Comparison of ENCODE assay signal across 9 cellular contexts in the genomic region with DNA sequence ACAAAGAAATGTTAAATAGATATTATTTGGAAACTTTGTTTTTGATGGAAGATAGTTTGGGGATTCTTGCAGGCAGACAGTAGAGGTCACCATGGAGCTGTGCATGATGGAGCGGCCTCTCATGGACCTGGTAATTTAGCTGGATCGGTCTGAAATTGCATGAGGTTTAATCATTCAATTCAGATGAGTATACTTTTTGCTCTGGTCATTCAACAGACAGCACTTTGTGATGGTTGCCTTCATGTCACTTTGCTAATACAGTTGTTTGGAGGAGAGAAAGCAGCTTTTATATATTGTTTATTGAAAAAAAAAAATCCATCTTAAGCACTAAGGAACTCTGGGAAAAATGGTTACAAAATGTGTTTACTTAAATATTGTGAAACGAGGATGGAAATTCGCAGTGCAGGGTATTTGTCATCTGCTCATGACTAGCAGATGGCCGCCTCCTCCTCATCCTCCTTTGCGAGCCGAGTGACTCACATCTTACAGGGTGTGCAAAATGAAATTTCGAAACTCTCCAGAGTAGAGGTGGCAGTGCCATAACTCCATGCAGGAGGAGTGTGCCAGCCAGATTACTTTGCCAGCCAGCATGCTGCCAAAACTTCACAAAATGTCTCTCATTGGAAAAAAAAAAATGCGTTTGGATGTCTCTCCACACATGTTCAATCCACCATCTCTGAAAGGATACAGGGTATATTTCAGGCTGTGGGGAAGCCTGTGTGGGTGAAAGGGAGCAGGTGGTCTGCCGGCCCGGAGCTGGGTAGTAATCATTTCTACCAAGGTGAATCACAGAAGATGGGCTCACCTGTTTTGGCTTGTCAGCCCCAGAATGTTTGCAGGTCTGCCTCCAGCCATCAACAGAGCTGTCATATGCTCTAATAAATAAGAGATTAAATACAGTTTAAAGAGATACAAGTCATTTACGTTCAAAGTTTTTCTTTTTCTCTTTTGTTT.
DNase-seq lines count a peak whose midpoint lies in the region; ATAC-seq and TF ChIP-seq lines count a peak whose summit lies in the region.
"Had no signal": no experiment of that assay in that cellular context is flagged by ENCODE, and none has a peak within 500 bp of the region (broad histone marks: within the 10 kb centered on the region; RNA-seq: fewer than 3 reads in every experiment).

No MANE protein-coding gene starts in this region.

- DNase-seq in DMS 273 (lab: John Stamatoyannopoulos, UW; ENCODE audit: unreplicated experiment) (peak; percentile 53), DMS 273 treated with DMSO at 0.1 percent for 48 hours (lab: John Stamatoyannopoulos, UW) (no peak), NCI-H1694 (lab: John Stamatoyannopoulos, UW) (peak; percentile 0), epidermal melanocyte (ENCODE audit: insufficient read length, low spot score) (peak; percentile 20), natural killer cell (no peak), tibial nerve (ENCODE audit: low spot score in 2 of 2) (peak; percentile 21 to 45), NCI-H1930 (lab: John Stamatoyannopoulos, UW) (no peak)
- peak; percentile 46 for DNase-seq in activated CD4-positive, alpha-beta memory T cell treated with anti-CD3 and anti-CD28 coated beads, Interleukin-2, amount 10 ng/mL, durations not matched to agents 7 days and 5 days

- H3K27me3 Mint-ChIP-seq in activated CD4-positive, alpha-beta memory T cell treated with anti-CD3 and anti-CD28 coated beads, Interleukin-2, amount 10 ng/mL, durations not matched to agents 7 days and 5 days = no peaks in the 10 kb centered on the region
- peaks cover 3 to 29% of the 10 kb centered on the region in 2 donors for H3K27me3 Mint-ChIP-seq in natural killer cell (ENCODE audit: low read depth in 2 of 2)

- H3K4me3 ChIP-seq in tibial nerve = no peak overlapping the region
- H3K4me3 ChIP-seq: BLaER1 had no signal

- no peaks in the 10 kb centered on the region for H3K9me3 Mint-ChIP-seq in activated CD4-positive, alpha-beta memory T cell treated with anti-CD3 and anti-CD28 coated beads, Interleukin-2, amount 10 ng/mL, durations not matched to agents 7 days and 5 days
- H3K9me3 Mint-ChIP-seq in natural killer cell = no peaks in the 10 kb centered on the region

- TF ChIP-seq CTCF in natural killer cell (IDR thresholded peaks at IDR 0.05) (peak; percentile 45), tibial nerve (IDR thresholded peaks at IDR 0.05) (peak; percentile 23 to 54 (median 51))

- ATAC-seq in natural killer cell = peak in 1 of 3 donors; percentile 55

- intact Hi-C loops in natural killer cell (cut with micrococcal nuclease) = loop anchor here (2.0 to 5.0 kb wide), 2 partner anchors 327 to 892 kb away; no protein-coding TSS in a partner anchor

- POLR2A ChIA-PET in activated CD4-positive, alpha-beta memory T cell treated with anti-CD3 and anti-CD28 coated beads, Interleukin-2, amount 10 ng/mL, durations not matched to agents 7 days and 5 days (lab: Charles Lee) = no interaction called here

- TF ChIP-seq EP300 in tibial nerve (IDR thresholded peaks at IDR 0.05) = peak; percentile 34 to 80

- H3K27me3 ChIP-seq in tibial nerve = peaks cover 0 to 13% of the 10 kb centered on the region in 2 donors
- H3K27me3 ChIP-seq: BLaER1 had no signal

- peaks cover 0 to 18% (median 0%) of the 10 kb centered on the region in 4 donors for H3K4me1 ChIP-seq in tibial nerve

- 28 to 47% methylated on average over 12 of the region's 12 CpGs for WGBS in tibial nerve, 2 donors

- H3K27ac ChIP-seq in tibial nerve = peak overlapping the region in 2 of 4 donors; percentile 20 to 47
- H3K27ac ChIP-seq: BLaER1 had no signal

- peaks cover 8% of the 10 kb centered on the region for H3K4me1 Mint-ChIP-seq in activated CD4-positive, alpha-beta memory T cell treated with anti-CD3 and anti-CD28 coated beads, Interleukin-2, amount 10 ng/mL, durations not matched to agents 7 days and 5 days
- no peaks in the 10 kb centered on the region for H3K4me1 Mint-ChIP-seq in natural killer cell

- H3K9me3 ChIP-seq in tibial nerve = no peaks in the 10 kb centered on the region
- H3K9me3 ChIP-seq: BLaER1 had no signal

- no peaks in the 10 kb centered on the region for H3K36me3 ChIP-seq in tibial nerve
- H3K36me3 ChIP-seq: BLaER1 had no signal

- no peaks in the 10 kb centered on the region for H3K36me3 Mint-ChIP-seq in activated CD4-positive, alpha-beta memory T cell treated with anti-CD3 and anti-CD28 coated beads, Interleukin-2, amount 10 ng/mL, durations not matched to agents 7 days and 5 days (ENCODE audit: low read depth)
- H3K36me3 Mint-ChIP-seq in natural killer cell = no peaks in the 10 kb centered on the region

- no peak overlapping the region for H3K27ac Mint-ChIP-seq in activated CD4-positive, alpha-beta memory T cell treated with anti-CD3 and anti-CD28 coated beads, Interleukin-2, amount 10 ng/mL, durations not matched to agents 7 days and 5 days
- H3K27ac Mint-ChIP-seq in natural killer cell = no peak overlapping the region

- TF ChIP-seq POLR2A in tibial nerve (IDR thresholded peaks at IDR 0.05) = no peak

- H3K4me3 Mint-ChIP-seq in activated CD4-positive, alpha-beta memory T cell treated with anti-CD3 and anti-CD28 coated beads, Interleukin-2, amount 10 ng/mL, durations not matched to agents 7 days and 5 days = no peak overlapping the region
- no peak overlapping the region for H3K4me3 Mint-ChIP-seq in natural killer cell

- CTCF ChIA-PET in activated CD4-positive, alpha-beta memory T cell treated with anti-CD3 and anti-CD28 coated beads, Interleukin-2, amount 10 ng/mL, durations not matched to agents 7 days and 5 days (lab: Charles Lee) = interaction anchor here (0.7 to 2.9 kb wide), 7 partner anchors 9 to 893 kb away, joined by 3 to 12 read pairs (median 4); no protein-coding TSS in a partner anchor

Comparison
In these comparisons a context has a peak if more than half of its experiments do, and no peak if none do; other contexts are left out.
1. DNase-seq: peak in DMS 273 (single experiment), NCI-H1694 (single experiment), activated CD4-positive, alpha-beta memory T cell treated with anti-CD3 and anti-CD28 coated beads, Interleukin-2, amount 10 ng/mL, durations not matched to agents 7 days and 5 days (single experiment), epidermal melanocyte (single experiment) and tibial nerve (2 of 2); none in DMS 273 treated with DMSO at 0.1 percent for 48 hours (single experiment), natural killer cell (single experiment) and NCI-H1930 (0 of 2).